ENCODE assay signal across 1 cellular context in the genomic region with DNA sequence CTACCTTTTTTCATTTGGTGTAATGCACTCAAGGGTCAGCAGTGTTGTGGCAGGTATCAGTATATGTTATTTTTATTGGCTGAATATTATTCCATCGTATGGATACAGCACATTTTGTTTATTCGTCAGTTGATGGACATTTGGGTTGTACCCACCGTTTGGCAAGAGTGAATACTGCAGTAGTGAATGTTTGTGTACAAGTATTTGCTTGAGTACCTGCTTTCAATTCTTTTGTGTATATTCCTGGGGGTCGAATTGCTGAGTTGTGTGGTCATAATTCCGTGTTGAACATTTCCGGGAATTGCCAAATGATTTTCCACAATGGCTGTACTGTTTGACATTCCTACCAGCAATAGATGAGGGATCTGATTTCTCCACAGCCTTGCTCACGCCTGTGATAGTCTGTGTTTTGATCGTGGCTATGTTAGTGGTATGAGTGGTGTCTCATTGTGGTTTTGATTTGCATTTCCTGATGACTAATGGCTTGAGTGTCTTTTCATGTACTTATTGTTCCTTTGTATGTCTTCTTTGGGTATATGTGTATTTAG.
TF ChIP-seq lines count a peak whose summit lies in the region.

No MANE protein-coding gene starts in this region.

TF ChIP-seq in H1, 55 proteins besides CTCF, POLR2A, EP300 and RAD21 (continued from another document):
- TF ChIP-seq FOSL1 (IDR thresholded peaks at IDR 0.05; ENCODE audit: insufficient read depth, low read depth, low read length) (no peak), SUZ12 (IDR thresholded peaks at IDR 0.05; ENCODE audit: low read length) (no peak), POU5F1 (IDR thresholded peaks at IDR 0.05; ENCODE audit: low read depth, low read length) (no peak), CEBPB (IDR thresholded peaks at IDR 0.05; ENCODE audit: low read depth, low read length) (no peak), POLR2AphosphoS5 (IDR thresholded peaks at IDR 0.05; ENCODE audit: low read depth, low read length) (no peak)
